18 cellular contexts compared by ENCODE assay signal in genomic region chrX:149131780-149132179, GRCh38.
"Had no signal": no experiment of that assay in that cellular context is flagged by ENCODE, and none has a peak within 500 bp of the region (broad histone marks: within the 10 kb centered on the region; RNA-seq: fewer than 3 reads in every experiment).

No MANE protein-coding gene starts in this region.

- DNase-seq: activated CD4-positive, alpha-beta memory T cell treated with anti-CD3 and anti-CD28 coated beads for 36 hours; activated CD8-positive, alpha-beta memory T cell treated with anti-CD3 and anti-CD28 coated beads, Interleukin-2, amount 10 ng/mL, durations not matched to agents 7 days and 5 days; activated naive CD4-positive, alpha-beta T cell treated with anti-CD3 and anti-CD28 coated beads for 36 hours; activated naive CD8-positive, alpha-beta T cell treated with anti-CD3 and anti-CD28 coated beads, Interleukin-2, amount 50 U/mL, for 24 hours; activated T-cell treated with anti-CD3 and anti-CD28 coated beads, Interleukin-2, amount 50 U/mL, for 1 hour; effector memory CD4-positive, alpha-beta T cell; occipital lobe; right cardiac atrium; small intestine; stimulated activated CD4-positive, alpha-beta T cell treated with anti-CD3 and anti-CD28 coated beads, Interleukin-4, amount 100 ng/mL, for 24 hours; stimulated activated naive CD4-positive, alpha-beta T cell; substantia nigra; T-cell; T1000; transverse colon had no signal

- H3K27me3 ChIP-seq: ascending aorta, transverse colon had no signal

- H3K4me1 ChIP-seq: ascending aorta, transverse colon had no signal

- H3K4me3 ChIP-seq: ascending aorta, transverse colon had no signal

- ATAC-seq: activated CD8-positive, alpha-beta memory T cell treated with anti-CD3 and anti-CD28 coated beads, Interleukin-2, amount 10 ng/mL, durations not matched to agents 7 days and 5 days; activated naive CD8-positive, alpha-beta T cell treated with anti-CD3 and anti-CD28 coated beads, Interleukin-2, amount 50 U/mL, for 24 hours; right cardiac atrium; T-cell had no signal

- H3K27ac ChIP-seq: ascending aorta, epithelial cell of prostate, transverse colon, VCaP had no signal

- H3K9me3 ChIP-seq: ascending aorta, transverse colon had no signal

- H3K36me3 ChIP-seq: ascending aorta, transverse colon had no signal
